8 cellular contexts compared by ENCODE assay signal in the genomic region with DNA sequence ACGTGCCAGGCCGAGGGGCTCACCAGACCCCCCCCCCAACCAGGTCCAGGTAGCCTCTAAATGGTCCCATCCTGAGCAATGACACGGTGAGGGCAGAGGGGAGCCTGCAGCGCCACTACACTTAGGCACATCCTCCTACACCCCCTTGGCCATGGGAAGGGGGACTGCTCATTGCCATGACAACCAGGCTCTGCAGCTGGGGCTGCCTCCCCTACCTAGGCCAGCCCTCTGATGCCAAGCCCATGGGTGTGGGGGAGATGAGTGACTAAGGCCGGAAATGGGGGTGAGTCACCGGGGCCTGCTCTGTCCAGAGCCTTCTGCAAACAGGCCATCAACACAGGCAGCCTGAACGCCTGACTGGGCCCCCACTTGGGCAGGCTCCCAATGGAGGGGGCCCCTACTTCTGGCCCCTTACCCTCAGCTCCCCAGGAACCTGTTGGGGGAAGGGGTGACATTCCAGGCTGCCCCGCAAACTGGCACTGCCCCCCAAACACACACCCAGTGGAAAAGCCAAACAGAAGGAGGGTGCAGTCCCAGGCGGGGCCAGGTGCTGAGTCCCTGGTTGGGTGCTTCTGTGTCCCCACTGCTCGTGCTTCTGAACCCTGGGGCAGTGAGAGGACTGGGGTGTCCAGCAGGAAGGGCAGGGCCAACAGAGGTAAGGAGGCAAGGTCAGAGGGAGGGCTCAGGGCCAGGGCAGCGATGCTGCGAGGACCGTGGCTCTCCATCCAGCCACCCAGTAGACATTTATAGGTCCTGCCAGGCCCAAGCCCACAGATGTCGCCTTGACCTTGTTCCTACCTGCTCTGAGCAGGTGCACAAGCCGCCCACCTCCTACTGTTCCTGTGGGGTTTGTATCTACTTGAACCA. TPM values are rescaled to one million over a fixed set of nuclear protein-coding genes. Genes with fewer than 3 reads are reported as not detected.
A peak's percentile ranks its signal among the peaks of the same experiment; 100 is the strongest.
DNase-seq lines count a peak whose midpoint lies in the region; ATAC-seq and TF ChIP-seq lines count a peak whose summit lies in the region.

No MANE protein-coding gene starts in this region.

- H3K27ac ChIP-seq in CD4-positive, alpha-beta T cell (ENCODE audit: low read depth, low read length) = no peak overlapping the region
- H3K27ac ChIP-seq in tibial artery = peak overlapping the region; percentile 61 to 67

- POLR2A ChIA-PET in CD4-positive, alpha-beta T cell (lab: Charles Lee) = no interaction called here

- H3K27me3 ChIP-seq in CD4-positive, alpha-beta T cell (ENCODE audit: control insufficient read depth, insufficient read depth, low read length) = no peaks in the 10 kb centered on the region
- no peaks in the 10 kb centered on the region for H3K27me3 ChIP-seq in tibial artery

- CTCF ChIA-PET in CD4-positive, alpha-beta T cell (lab: Charles Lee) = interaction anchor here (1.0 kb wide), 1 partner anchor 11 kb away, joined by 3 read pairs; no protein-coding TSS in a partner anchor

- H3K4me1 Mint-ChIP-seq in CD4-positive, alpha-beta T cell (ENCODE audit: low read depth) = no peaks in the 10 kb centered on the region
- H3K4me1 Mint-ChIP-seq in activated T-helper 2 cell treated with anti-CD3 and anti-CD28 coated beads, Interferon-gamma antibody, Interleukin-2, Interleukin-4, amounts not matched to agents 10 μg/mL and 5 μg/mL and 100 μg/mL, durations not matched to agents 14 hours and 24 hours and 36 hours (ENCODE audit: low read depth) = peaks cover 3% of the 10 kb centered on the region

- peak; percentile 60; the same call in 1 of the 2 replicates for TF ChIP-seq EP300 in Ishikawa (IDR thresholded peaks at IDR 0.05; ENCODE audit: borderline replicate concordance)

- H3K36me3 ChIP-seq in tibial artery = peaks cover 10 to 21% (median 15%) of the 10 kb centered on the region in 3 donors

- no peak overlapping the region for H3K4me3 ChIP-seq in tibial artery

- TF ChIP-seq CTCF in CD4-positive, alpha-beta T cell (IDR thresholded peaks at IDR 0.05) = no peak
- TF ChIP-seq CTCF in tibial artery (IDR thresholded peaks at IDR 0.05) = no peak

- H3K4me1 ChIP-seq in tibial artery = peaks cover 0 to 73% (median 48%) of the 10 kb centered on the region in 4 donors

- no peaks in the 10 kb centered on the region for H3K27me3 Mint-ChIP-seq in CD4-positive, alpha-beta T cell
- H3K27me3 Mint-ChIP-seq in activated T-helper 2 cell treated with anti-CD3 and anti-CD28 coated beads, Interferon-gamma antibody, Interleukin-2, Interleukin-4, amounts not matched to agents 10 μg/mL and 5 μg/mL and 100 μg/mL, durations not matched to agents 14 hours and 24 hours and 36 hours (ENCODE audit: low read depth) = peaks cover 9% of the 10 kb centered on the region

- no peaks in the 10 kb centered on the region for H3K36me3 Mint-ChIP-seq in CD4-positive, alpha-beta T cell (ENCODE audit: low read depth)
- no peaks in the 10 kb centered on the region for H3K36me3 Mint-ChIP-seq in activated T-helper 2 cell treated with anti-CD3 and anti-CD28 coated beads, Interferon-gamma antibody, Interleukin-2, Interleukin-4, amounts not matched to agents 10 μg/mL and 5 μg/mL and 100 μg/mL, durations not matched to agents 14 hours and 24 hours and 36 hours (ENCODE audit: low read depth)

- no peak overlapping the region for H3K27ac Mint-ChIP-seq in CD4-positive, alpha-beta T cell
- peak overlapping the region; percentile 22 for H3K27ac Mint-ChIP-seq in activated T-helper 2 cell treated with anti-CD3 and anti-CD28 coated beads, Interferon-gamma antibody, Interleukin-2, Interleukin-4, amounts not matched to agents 10 μg/mL and 5 μg/mL and 100 μg/mL, durations not matched to agents 14 hours and 24 hours and 36 hours

- peak in 3 of 10 experiments; percentile 5 to 19 (median 11) for DNase-seq in CD4-positive, alpha-beta T cell
- no peak for DNase-seq in activated T-helper 2 cell treated with anti-CD3 and anti-CD28 coated beads, Interferon-gamma antibody, Interleukin-2, Interleukin-4, amounts not matched to agents 10 μg/mL and 5 μg/mL and 100 μg/mL, durations not matched to agents 14 hours and 24 hours and 36 hours (ENCODE audit: low spot score)
- DNase-seq in iPS-NIHi7 (ENCODE audit: extremely low spot score) = peak; percentile 52
- DNase-seq in tibial artery = peak; percentile 78 to 84
- DNase-seq in superior temporal gyrus (ENCODE audit: extremely low spot score) = no peak
- no peak for DNase-seq in NCI-H446 treated with DMSO at 0.1 percent for 48 hours (lab: John Stamatoyannopoulos, UW)

- no peaks in the 10 kb centered on the region for H3K9me3 Mint-ChIP-seq in CD4-positive, alpha-beta T cell
- H3K9me3 Mint-ChIP-seq in activated T-helper 2 cell treated with anti-CD3 and anti-CD28 coated beads, Interferon-gamma antibody, Interleukin-2, Interleukin-4, amounts not matched to agents 10 μg/mL and 5 μg/mL and 100 μg/mL, durations not matched to agents 14 hours and 24 hours and 36 hours = no peaks in the 10 kb centered on the region

- H3K4me3 Mint-ChIP-seq in CD4-positive, alpha-beta T cell = no peak overlapping the region
- H3K4me3 Mint-ChIP-seq in activated T-helper 2 cell treated with anti-CD3 and anti-CD28 coated beads, Interferon-gamma antibody, Interleukin-2, Interleukin-4, amounts not matched to agents 10 μg/mL and 5 μg/mL and 100 μg/mL, durations not matched to agents 14 hours and 24 hours and 36 hours (ENCODE audit: low read depth) = no peak overlapping the region

- TF ChIP-seq RAD21 in Ishikawa (IDR thresholded peaks at IDR 0.05; ENCODE audit: low read depth) = no peak

- ATAC-seq in CD4-positive, alpha-beta T cell (ENCODE audit: poor library complexity) = peak; percentile 59
- no peak for ATAC-seq in GM19452 (IDR thresholded peaks at IDR 0.05; ENCODE audit: unreplicated experiment)

- intact Hi-C loops in CD4-positive, alpha-beta T cell (cut with DNase I, micrococcal nuclease) = no loop called here
- intact Hi-C loops in activated T-helper 2 cell treated with anti-CD3 and anti-CD28 coated beads, Interferon-gamma antibody, Interleukin-2, Interleukin-4, amounts not matched to agents 10 μg/mL and 5 μg/mL and 100 μg/mL, durations not matched to agents 14 hours and 24 hours and 36 hours (cut with micrococcal nuclease) = no loop called here
- intact Hi-C loops in tibial artery (cut with DNase I; ENCODE audit: low total_unique reads) = no loop called here

- no peaks in the 10 kb centered on the region for H3K9me3 ChIP-seq in CD4-positive, alpha-beta T cell (ENCODE audit: control insufficient read depth, low read length)
- H3K9me3 ChIP-seq in tibial artery = no peaks in the 10 kb centered on the region

TF ChIP-seq in Ishikawa, 13 proteins besides CTCF, POLR2A, EP300 and RAD21 (continues in another document):
- TF ChIP-seq, protein P1, sequence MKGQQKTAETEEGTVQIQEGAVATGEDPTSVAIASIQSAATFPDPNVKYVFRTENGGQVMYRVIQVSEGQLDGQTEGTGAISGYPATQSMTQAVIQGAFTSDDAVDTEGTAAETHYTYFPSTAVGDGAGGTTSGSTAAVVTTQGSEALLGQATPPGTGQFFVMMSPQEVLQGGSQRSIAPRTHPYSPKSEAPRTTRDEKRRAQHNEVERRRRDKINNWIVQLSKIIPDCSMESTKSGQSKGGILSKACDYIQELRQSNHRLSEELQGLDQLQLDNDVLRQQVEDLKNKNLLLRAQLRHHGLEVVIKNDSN (IDR thresholded peaks at IDR 0.05) = no peak
- TF ChIP-seq YY1 (IDR thresholded peaks at IDR 0.05; ENCODE audit: low read depth) (peak; percentile 20; the same call in 1 of the 2 replicates), EGR1 (IDR thresholded peaks at IDR 0.05) (no peak), ZBTB7A (IDR thresholded peaks at IDR 0.05; ENCODE audit: low read depth) (peak; percentile 81), CEBPB (IDR thresholded peaks at IDR 0.05) (no peak), FOXM1 (IDR thresholded peaks at IDR 0.05; ENCODE audit: borderline replicate concordance, low read depth) (no peak), TCF12 (IDR thresholded peaks at IDR 0.05; ENCODE audit: low read depth) (peak; percentile 58; the same call in 1 of the 2 replicates)
- TF ChIP-seq, protein P2, sequence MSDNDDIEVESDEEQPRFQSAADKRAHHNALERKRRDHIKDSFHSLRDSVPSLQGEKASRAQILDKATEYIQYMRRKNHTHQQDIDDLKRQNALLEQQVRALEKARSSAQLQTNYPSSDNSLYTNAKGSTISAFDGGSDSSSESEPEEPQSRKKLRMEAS (IDR thresholded peaks at IDR 0.05) = no peak

RNA-seq across cellular contexts. Expression of a gene that starts 8.2 kb away (rescaled TPM):
- total RNA-seq in CD4-positive, alpha-beta T cell = 1 to 10 TPM; 1.8 to 2.4 TPM
- 4.0 and 4.4 TPM in 2 replicates for total RNA-seq in activated T-helper 2 cell treated with anti-CD3 and anti-CD28 coated beads, Interferon-gamma antibody, Interleukin-2, Interleukin-4, amounts not matched to agents 10 μg/mL and 5 μg/mL and 100 μg/mL, durations not matched to agents 14 hours and 24 hours and 36 hours

RNA-seq across cellular contexts. Expression of a gene that starts 11.3 kb away (rescaled TPM):
- total RNA-seq in CD4-positive, alpha-beta T cell = 10 to 100 TPM; 24.8 to 26.3 TPM
- 12.8 and 15.9 TPM in 2 replicates for total RNA-seq in activated T-helper 2 cell treated with anti-CD3 and anti-CD28 coated beads, Interferon-gamma antibody, Interleukin-2, Interleukin-4, amounts not matched to agents 10 μg/mL and 5 μg/mL and 100 μg/mL, durations not matched to agents 14 hours and 24 hours and 36 hours

RNA-seq across cellular contexts. Expression of a gene that starts 24.1 kb away (rescaled TPM):
- total RNA-seq in CD4-positive, alpha-beta T cell = 10 to 100 TPM; 50.5 to 50.9 TPM
- total RNA-seq in activated T-helper 2 cell treated with anti-CD3 and anti-CD28 coated beads, Interferon-gamma antibody, Interleukin-2, Interleukin-4, amounts not matched to agents 10 μg/mL and 5 μg/mL and 100 μg/mL, durations not matched to agents 14 hours and 24 hours and 36 hours = 46.4 and 48.1 TPM in 2 replicates

RNA-seq across cellular contexts. Expression of a gene that starts 37.5 kb away (rescaled TPM):
- total RNA-seq in CD4-positive, alpha-beta T cell = 1 to 10 TPM; 1.3 to 1.5 TPM
- 7.5 and 7.8 TPM in 2 replicates for total RNA-seq in activated T-helper 2 cell treated with anti-CD3 and anti-CD28 coated beads, Interferon-gamma antibody, Interleukin-2, Interleukin-4, amounts not matched to agents 10 μg/mL and 5 μg/mL and 100 μg/mL, durations not matched to agents 14 hours and 24 hours and 36 hours

Comparison
In these comparisons a context has a peak if more than half of its experiments do, and no peak if none do; other contexts are left out.
1. DNase-seq: peak in iPS-NIHi7 (single experiment) and tibial artery (2 of 2); none in activated T-helper 2 cell treated with anti-CD3 and anti-CD28 coated beads, Interferon-gamma antibody, Interleukin-2, Interleukin-4, amounts not matched to agents 10 μg/mL and 5 μg/mL and 100 μg/mL, durations not matched to agents 14 hours and 24 hours and 36 hours (single experiment), superior temporal gyrus (single experiment) and NCI-H446 treated with DMSO at 0.1 percent for 48 hours (single experiment).